1 cellular context compared by ENCODE assay signal in the genomic region with DNA sequence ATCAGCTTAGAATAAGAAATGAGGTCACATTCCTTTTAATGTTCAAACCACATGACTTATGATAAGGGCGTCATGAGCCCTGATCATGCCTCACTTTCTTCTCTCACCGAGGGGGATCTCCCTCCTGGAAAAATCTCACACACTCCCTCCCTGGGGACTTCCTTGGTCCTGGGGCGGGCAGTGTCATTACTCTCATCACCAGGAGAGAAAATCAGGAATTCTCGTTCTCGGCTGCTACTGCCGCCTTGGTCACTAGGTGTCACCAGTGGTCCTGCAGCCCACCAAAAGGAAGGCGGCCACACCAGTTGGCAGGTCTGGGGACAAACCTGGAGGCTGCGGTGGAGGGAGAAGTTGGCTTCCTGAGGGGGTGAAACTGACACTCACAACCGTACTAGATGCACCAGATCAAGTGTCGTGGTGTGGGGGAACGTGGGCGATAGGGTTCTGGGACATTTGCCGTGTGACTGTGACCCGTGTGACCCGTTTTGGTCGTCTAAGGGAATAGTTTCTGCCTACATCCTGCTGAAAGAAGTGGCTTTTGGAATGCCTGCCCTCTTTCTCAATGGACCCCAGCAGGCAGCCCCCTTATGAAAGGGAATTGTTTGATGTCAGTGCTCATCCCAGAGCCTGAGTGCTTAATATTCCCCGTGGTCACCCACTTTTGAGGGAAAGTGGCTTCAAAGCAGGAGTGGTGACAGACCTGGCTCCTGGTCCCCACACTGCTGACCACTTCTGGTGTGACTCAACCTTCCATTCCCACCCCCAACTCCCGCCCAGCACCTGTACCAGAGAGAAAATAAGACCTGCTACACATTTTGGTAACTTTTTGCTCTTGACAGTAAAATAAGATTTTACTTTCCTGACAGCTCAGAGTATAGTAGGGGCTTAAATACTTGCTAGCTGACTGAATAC.
TF ChIP-seq lines count a peak whose summit lies in the region.

No MANE protein-coding gene starts in this region.

TF ChIP-seq in H1, 55 proteins besides CTCF, POLR2A, EP300 and RAD21:
- 0 out of 2 replicates have a peak, but pooled peaks have one; percentile 7 for TF ChIP-seq JUND (IDR thresholded peaks at IDR 0.05; ENCODE audit: low read length)
- peak; percentile 34 for TF ChIP-seq ASH2L (IDR thresholded peaks at IDR 0.05; ENCODE audit: low read length)
- TF ChIP-seq CTBP2 (IDR thresholded peaks at IDR 0.05; ENCODE audit: borderline replicate concordance, insufficient read depth, insufficient read length, low read length), result no peak
- no peak for TF ChIP-seq RFX5 (IDR thresholded peaks at IDR 0.05; ENCODE audit: borderline replicate concordance, low read depth, low read length)
- no peak for TF ChIP-seq TAF1 (IDR thresholded peaks at IDR 0.05; ENCODE audit: low read depth, low read length)
- no peak for TF ChIP-seq TCF12 (IDR thresholded peaks at IDR 0.05; ENCODE audit: low read depth, low read length)
- no peak for TF ChIP-seq MAFK (IDR thresholded peaks at IDR 0.05; ENCODE audit: low read depth, low read length)
- TF ChIP-seq RBBP5 (IDR thresholded peaks at IDR 0.05; ENCODE audit: borderline replicate concordance, low read depth, low read length), result no peak
- no peak for TF ChIP-seq PHF8 (conservative IDR thresholded peaks at IDR 0.05; ENCODE audit: low read depth, low read length)
- peak; percentile 26 for TF ChIP-seq KDM4A (IDR thresholded peaks at IDR 0.05; ENCODE audit: low read depth, low read length, severe bottlenecking)
- TF ChIP-seq EZH2 (IDR thresholded peaks at IDR 0.05; ENCODE audit: low read depth, low read length, severe bottlenecking), result no peak
- TF ChIP-seq SP4 (IDR thresholded peaks at IDR 0.05; ENCODE audit: low read length), result no peak
- no peak for TF ChIP-seq CREB1 (IDR thresholded peaks at IDR 0.05)
- no peak for TF ChIP-seq SRF (IDR thresholded peaks at IDR 0.05; ENCODE audit: low read depth, low read length)
- TF ChIP-seq TBP (IDR thresholded peaks at IDR 0.05; ENCODE audit: low read depth, low read length), result no peak
- no peak for TF ChIP-seq BCL11A (IDR thresholded peaks at IDR 0.05; ENCODE audit: low read depth in 2 of 2, low read length in 2 of 2)
- no peak for TF ChIP-seq POLR2AphosphoS5 (IDR thresholded peaks at IDR 0.05; ENCODE audit: low read depth, low read length)
- peak; percentile 49; the same call in 1 of the 2 replicates for TF ChIP-seq TEAD4 (IDR thresholded peaks at IDR 0.05; ENCODE audit: low read depth, low read length)
- TF ChIP-seq NANOG (IDR thresholded peaks at IDR 0.05; ENCODE audit: insufficient read depth, low read depth, low read length, poor library complexity, severe bottlenecking), result no peak
- TF ChIP-seq RNF2 (IDR thresholded peaks at IDR 0.05; ENCODE audit: borderline replicate concordance, low read depth, low read length, missing control alignments, poor library complexity, severe bottlenecking), result no peak
- no peak for TF ChIP-seq HDAC2 (IDR thresholded peaks at IDR 0.05; ENCODE audit: borderline replicate concordance in 1 of 2, low read depth in 2 of 2, low read length in 2 of 2)
- no peak for TF ChIP-seq SP1 (IDR thresholded peaks at IDR 0.05; ENCODE audit: low read depth, low read length)
- no peak for TF ChIP-seq GABPA (IDR thresholded peaks at IDR 0.05; ENCODE audit: borderline replicate concordance, insufficient read depth, low read length)
- TF ChIP-seq CBX5 (IDR thresholded peaks at IDR 0.05; ENCODE audit: low read depth, low read length), result no peak
- TF ChIP-seq SUZ12 (IDR thresholded peaks at IDR 0.05; ENCODE audit: low read length), result no peak
- TF ChIP-seq, protein P1, sequence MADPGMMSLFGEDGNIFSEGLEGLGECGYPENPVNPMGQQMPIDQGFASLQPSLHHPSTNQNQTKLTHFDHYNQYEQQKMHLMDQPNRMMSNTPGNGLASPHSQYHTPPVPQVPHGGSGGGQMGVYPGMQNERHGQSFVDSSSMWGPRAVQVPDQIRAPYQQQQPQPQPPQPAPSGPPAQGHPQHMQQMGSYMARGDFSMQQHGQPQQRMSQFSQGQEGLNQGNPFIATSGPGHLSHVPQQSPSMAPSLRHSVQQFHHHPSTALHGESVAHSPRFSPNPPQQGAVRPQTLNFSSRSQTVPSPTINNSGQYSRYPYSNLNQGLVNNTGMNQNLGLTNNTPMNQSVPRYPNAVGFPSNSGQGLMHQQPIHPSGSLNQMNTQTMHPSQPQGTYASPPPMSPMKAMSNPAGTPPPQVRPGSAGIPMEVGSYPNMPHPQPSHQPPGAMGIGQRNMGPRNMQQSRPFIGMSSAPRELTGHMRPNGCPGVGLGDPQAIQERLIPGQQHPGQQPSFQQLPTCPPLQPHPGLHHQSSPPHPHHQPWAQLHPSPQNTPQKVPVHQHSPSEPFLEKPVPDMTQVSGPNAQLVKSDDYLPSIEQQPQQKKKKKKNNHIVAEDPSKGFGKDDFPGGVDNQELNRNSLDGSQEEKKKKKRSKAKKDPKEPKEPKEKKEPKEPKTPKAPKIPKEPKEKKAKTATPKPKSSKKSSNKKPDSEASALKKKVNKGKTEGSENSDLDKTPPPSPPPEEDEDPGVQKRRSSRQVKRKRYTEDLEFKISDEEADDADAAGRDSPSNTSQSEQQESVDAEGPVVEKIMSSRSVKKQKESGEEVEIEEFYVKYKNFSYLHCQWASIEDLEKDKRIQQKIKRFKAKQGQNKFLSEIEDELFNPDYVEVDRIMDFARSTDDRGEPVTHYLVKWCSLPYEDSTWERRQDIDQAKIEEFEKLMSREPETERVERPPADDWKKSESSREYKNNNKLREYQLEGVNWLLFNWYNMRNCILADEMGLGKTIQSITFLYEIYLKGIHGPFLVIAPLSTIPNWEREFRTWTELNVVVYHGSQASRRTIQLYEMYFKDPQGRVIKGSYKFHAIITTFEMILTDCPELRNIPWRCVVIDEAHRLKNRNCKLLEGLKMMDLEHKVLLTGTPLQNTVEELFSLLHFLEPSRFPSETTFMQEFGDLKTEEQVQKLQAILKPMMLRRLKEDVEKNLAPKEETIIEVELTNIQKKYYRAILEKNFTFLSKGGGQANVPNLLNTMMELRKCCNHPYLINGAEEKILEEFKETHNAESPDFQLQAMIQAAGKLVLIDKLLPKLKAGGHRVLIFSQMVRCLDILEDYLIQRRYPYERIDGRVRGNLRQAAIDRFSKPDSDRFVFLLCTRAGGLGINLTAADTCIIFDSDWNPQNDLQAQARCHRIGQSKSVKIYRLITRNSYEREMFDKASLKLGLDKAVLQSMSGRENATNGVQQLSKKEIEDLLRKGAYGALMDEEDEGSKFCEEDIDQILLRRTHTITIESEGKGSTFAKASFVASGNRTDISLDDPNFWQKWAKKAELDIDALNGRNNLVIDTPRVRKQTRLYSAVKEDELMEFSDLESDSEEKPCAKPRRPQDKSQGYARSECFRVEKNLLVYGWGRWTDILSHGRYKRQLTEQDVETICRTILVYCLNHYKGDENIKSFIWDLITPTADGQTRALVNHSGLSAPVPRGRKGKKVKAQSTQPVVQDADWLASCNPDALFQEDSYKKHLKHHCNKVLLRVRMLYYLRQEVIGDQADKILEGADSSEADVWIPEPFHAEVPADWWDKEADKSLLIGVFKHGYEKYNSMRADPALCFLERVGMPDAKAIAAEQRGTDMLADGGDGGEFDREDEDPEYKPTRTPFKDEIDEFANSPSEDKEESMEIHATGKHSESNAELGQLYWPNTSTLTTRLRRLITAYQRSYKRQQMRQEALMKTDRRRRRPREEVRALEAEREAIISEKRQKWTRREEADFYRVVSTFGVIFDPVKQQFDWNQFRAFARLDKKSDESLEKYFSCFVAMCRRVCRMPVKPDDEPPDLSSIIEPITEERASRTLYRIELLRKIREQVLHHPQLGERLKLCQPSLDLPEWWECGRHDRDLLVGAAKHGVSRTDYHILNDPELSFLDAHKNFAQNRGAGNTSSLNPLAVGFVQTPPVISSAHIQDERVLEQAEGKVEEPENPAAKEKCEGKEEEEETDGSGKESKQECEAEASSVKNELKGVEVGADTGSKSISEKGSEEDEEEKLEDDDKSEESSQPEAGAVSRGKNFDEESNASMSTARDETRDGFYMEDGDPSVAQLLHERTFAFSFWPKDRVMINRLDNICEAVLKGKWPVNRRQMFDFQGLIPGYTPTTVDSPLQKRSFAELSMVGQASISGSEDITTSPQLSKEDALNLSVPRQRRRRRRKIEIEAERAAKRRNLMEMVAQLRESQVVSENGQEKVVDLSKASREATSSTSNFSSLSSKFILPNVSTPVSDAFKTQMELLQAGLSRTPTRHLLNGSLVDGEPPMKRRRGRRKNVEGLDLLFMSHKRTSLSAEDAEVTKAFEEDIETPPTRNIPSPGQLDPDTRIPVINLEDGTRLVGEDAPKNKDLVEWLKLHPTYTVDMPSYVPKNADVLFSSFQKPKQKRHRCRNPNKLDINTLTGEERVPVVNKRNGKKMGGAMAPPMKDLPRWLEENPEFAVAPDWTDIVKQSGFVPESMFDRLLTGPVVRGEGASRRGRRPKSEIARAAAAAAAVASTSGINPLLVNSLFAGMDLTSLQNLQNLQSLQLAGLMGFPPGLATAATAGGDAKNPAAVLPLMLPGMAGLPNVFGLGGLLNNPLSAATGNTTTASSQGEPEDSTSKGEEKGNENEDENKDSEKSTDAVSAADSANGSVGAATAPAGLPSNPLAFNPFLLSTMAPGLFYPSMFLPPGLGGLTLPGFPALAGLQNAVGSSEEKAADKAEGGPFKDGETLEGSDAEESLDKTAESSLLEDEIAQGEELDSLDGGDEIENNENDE (IDR thresholded peaks at IDR 0.05; ENCODE audit: insufficient replicate concordance, low read length), result no peak
- TF ChIP-seq BACH1 (IDR thresholded peaks at IDR 0.05; ENCODE audit: low read length), result no peak
- TF ChIP-seq, protein P2, sequence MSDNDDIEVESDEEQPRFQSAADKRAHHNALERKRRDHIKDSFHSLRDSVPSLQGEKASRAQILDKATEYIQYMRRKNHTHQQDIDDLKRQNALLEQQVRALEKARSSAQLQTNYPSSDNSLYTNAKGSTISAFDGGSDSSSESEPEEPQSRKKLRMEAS (IDR thresholded peaks at IDR 0.05), result no peak
